11 cellular contexts compared by ENCODE assay signal in the genomic region with DNA sequence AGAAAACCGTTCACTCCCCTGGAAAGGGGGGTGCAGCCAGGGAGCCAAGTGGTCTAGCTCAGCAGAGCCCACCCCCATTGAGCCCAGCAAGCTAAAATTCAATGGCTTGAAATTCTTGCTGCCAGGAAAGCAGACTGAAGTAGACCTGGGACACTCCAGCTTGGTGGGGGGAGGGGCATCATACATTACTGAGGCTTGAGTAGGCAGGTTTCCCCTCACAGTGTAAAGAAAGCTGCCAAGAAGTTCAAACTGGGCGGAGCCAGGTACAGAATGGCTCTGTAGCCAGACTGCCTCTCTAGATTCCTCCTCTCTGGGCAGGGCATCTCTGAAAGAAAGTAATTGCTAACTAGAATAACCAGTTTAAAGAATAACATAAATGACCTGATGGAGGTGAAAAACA.
"Had no signal": no experiment of that assay in that cellular context is flagged by ENCODE, and none has a peak within 500 bp of the region (broad histone marks: within the 10 kb centered on the region; RNA-seq: fewer than 3 reads in every experiment).

No MANE protein-coding gene starts in this region.

- DNase-seq: activated CD4-positive, alpha-beta T cell treated with anti-CD3 and anti-CD28 coated beads for 4 hours; activated naive CD4-positive, alpha-beta T cell treated with Interleukin-2 at 50 U/mL for 16 hours; central memory CD4-positive, alpha-beta T cell; effector CD4-positive, alpha-beta T cell; left cardiac atrium; nephron progenitor cell; T1000; tibial artery had no signal

- H3K27ac ChIP-seq: coronary artery, gastroesophageal sphincter, tibial artery, VCaP had no signal

- H3K9me3 ChIP-seq: gastroesophageal sphincter, tibial artery had no signal

- H3K27me3 ChIP-seq: gastroesophageal sphincter, tibial artery had no signal

- ATAC-seq: gastroesophageal sphincter, left cardiac atrium had no signal

- H3K36me3 ChIP-seq: gastroesophageal sphincter, tibial artery had no signal

- H3K4me3 ChIP-seq: coronary artery, gastroesophageal sphincter, tibial artery had no signal

- H3K4me1 ChIP-seq: gastroesophageal sphincter, tibial artery had no signal
